3 cellular contexts compared by ENCODE assay signal in the genomic region with DNA sequence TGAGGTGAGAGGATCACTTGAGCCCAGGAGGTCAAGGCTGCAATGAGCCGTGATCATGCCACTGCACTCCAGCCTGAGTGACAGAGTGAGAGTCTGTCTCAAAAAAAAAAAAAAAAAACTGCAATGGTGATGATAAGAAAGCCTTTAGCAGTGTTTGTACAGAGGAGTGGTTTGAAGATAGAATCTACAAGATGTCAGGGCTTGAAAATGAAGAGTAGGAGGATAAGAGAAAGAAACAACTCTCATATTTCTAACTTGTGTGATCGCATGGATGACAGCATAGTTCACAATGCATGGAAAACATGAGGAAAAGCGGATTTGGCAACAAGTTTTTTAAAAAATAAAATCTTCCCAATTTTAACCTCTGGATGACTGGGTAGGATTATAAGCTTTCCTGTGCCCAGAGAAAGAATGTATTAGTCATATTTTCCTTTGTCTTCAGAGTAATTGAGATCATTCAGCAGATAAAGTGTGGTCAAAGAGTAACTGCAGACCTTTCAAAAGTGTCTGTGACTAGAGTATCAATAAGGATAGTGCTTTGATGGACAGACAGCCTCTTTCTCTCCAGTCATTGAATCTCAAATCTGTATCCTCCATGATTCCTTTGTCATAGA.
TF ChIP-seq lines count a peak whose summit lies in the region.

No MANE protein-coding gene starts in this region.

TF ChIP-seq in HCT116, 20 proteins besides CTCF, POLR2A, EP300 and RAD21:
- TF ChIP-seq SRF (IDR thresholded peaks at IDR 0.05; ENCODE audit: low read depth) (no peak), SP1 (IDR thresholded peaks at IDR 0.05; ENCODE audit: low read depth) (0 out of 2 replicates have a peak, but pooled peaks have one; percentile 21), EZH2phosphoT487 (IDR thresholded peaks at IDR 0.05; ENCODE audit: borderline replicate concordance) (no peak), POLR2AphosphoS5 (IDR thresholded peaks at IDR 0.05; ENCODE audit: low read depth, low read length) (no peak), CEBPB (IDR thresholded peaks at IDR 0.05; ENCODE audit: low read depth) (no peak), JUND (IDR thresholded peaks at IDR 0.05) (no peak), MAX (IDR thresholded peaks at IDR 0.05) (no peak)

TF ChIP-seq in SK-N-SH, 30 proteins besides CTCF, POLR2A, EP300 and RAD21 (continues in another document):
- TF ChIP-seq GATA2 (CRISPR knock-in tag; IDR thresholded peaks at IDR 0.05), result no peak
- no peak for TF ChIP-seq RFX5 (IDR thresholded peaks at IDR 0.05; ENCODE audit: low read length)
- TF ChIP-seq, protein P1, sequence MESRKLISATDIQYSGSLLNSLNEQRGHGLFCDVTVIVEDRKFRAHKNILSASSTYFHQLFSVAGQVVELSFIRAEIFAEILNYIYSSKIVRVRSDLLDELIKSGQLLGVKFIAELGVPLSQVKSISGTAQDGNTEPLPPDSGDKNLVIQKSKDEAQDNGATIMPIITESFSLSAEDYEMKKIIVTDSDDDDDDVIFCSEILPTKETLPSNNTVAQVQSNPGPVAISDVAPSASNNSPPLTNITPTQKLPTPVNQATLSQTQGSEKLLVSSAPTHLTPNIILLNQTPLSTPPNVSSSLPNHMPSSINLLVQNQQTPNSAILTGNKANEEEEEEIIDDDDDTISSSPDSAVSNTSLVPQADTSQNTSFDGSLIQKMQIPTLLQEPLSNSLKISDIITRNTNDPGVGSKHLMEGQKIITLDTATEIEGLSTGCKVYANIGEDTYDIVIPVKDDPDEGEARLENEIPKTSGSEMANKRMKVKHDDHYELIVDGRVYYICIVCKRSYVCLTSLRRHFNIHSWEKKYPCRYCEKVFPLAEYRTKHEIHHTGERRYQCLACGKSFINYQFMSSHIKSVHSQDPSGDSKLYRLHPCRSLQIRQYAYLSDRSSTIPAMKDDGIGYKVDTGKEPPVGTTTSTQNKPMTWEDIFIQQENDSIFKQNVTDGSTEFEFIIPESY (IDR thresholded peaks at IDR 0.05; ENCODE audit: borderline replicate concordance, low read depth), result no peak
- no peak for TF ChIP-seq CHD2 (IDR thresholded peaks at IDR 0.05; ENCODE audit: low read length, partially characterized antibody)
- no peak for TF ChIP-seq REST (IDR thresholded peaks at IDR 0.05; ENCODE audit: low read depth, low read length)
- no peak for TF ChIP-seq FOXJ3 (CRISPR knock-in tag; IDR thresholded peaks at IDR 0.05)
- no peak for TF ChIP-seq ELF1 (IDR thresholded peaks at IDR 0.05)
- no peak for TF ChIP-seq USF2 (IDR thresholded peaks at IDR 0.05; ENCODE audit: borderline replicate concordance, low read depth, low read length)
- TF ChIP-seq, protein P2, sequence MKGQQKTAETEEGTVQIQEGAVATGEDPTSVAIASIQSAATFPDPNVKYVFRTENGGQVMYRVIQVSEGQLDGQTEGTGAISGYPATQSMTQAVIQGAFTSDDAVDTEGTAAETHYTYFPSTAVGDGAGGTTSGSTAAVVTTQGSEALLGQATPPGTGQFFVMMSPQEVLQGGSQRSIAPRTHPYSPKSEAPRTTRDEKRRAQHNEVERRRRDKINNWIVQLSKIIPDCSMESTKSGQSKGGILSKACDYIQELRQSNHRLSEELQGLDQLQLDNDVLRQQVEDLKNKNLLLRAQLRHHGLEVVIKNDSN (IDR thresholded peaks at IDR 0.05; ENCODE audit: borderline replicate concordance, low read depth), result no peak
- TF ChIP-seq MAX (IDR thresholded peaks at IDR 0.05; ENCODE audit: low read depth), result no peak
- TF ChIP-seq YY1 (IDR thresholded peaks at IDR 0.05; ENCODE audit: low read depth), result no peak
- TF ChIP-seq PBX3 (IDR thresholded peaks at IDR 0.05), result peak; percentile 64
- TF ChIP-seq MXI1 (IDR thresholded peaks at IDR 0.05; ENCODE audit: low read depth, low read length), result no peak
- peak; percentile 66 for TF ChIP-seq FOSL2 (IDR thresholded peaks at IDR 0.05; ENCODE audit: borderline replicate concordance, low read depth)
- peak; percentile 52; the same call in 1 of the 2 replicates for TF ChIP-seq NFIC (IDR thresholded peaks at IDR 0.05; ENCODE audit: borderline replicate concordance)
- TF ChIP-seq POLR2AphosphoS5 (IDR thresholded peaks at IDR 0.05; ENCODE audit: low read depth, low read length), result no peak; the same call in 1 of the 2 replicates
- no peak for TF ChIP-seq TAF1 (IDR thresholded peaks at IDR 0.05; ENCODE audit: borderline replicate concordance, low read depth, low read length)
- peak; percentile 81 for TF ChIP-seq TCF12 (IDR thresholded peaks at IDR 0.05)
- TF ChIP-seq RCOR1 (IDR thresholded peaks at IDR 0.05; ENCODE audit: low read length), result no peak

TF ChIP-seq in H1, 55 proteins besides CTCF, POLR2A, EP300 and RAD21:
- TF ChIP-seq HDAC6 (IDR thresholded peaks at IDR 0.05; ENCODE audit: low read depth, low read length), result no peak
- TF ChIP-seq CTBP2 (IDR thresholded peaks at IDR 0.05; ENCODE audit: borderline replicate concordance, insufficient read depth, insufficient read length, low read length), result no peak
- no peak for TF ChIP-seq ASH2L (IDR thresholded peaks at IDR 0.05; ENCODE audit: low read length)
- TF ChIP-seq, protein P3, sequence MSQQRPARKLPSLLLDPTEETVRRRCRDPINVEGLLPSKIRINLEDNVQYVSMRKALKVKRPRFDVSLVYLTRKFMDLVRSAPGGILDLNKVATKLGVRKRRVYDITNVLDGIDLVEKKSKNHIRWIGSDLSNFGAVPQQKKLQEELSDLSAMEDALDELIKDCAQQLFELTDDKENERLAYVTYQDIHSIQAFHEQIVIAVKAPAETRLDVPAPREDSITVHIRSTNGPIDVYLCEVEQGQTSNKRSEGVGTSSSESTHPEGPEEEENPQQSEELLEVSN (IDR thresholded peaks at IDR 0.05), result no peak
- TF ChIP-seq SP1 (IDR thresholded peaks at IDR 0.05; ENCODE audit: low read depth, low read length), result no peak
- no peak for TF ChIP-seq HDAC2 (IDR thresholded peaks at IDR 0.05; ENCODE audit: borderline replicate concordance in 1 of 2, low read depth in 2 of 2, low read length in 2 of 2)
- no peak for TF ChIP-seq MAX (IDR thresholded peaks at IDR 0.05)
- TF ChIP-seq RFX5 (IDR thresholded peaks at IDR 0.05; ENCODE audit: borderline replicate concordance, low read depth, low read length), result no peak
- TF ChIP-seq CBX8 (IDR thresholded peaks at IDR 0.05; ENCODE audit: borderline replicate concordance, low read depth, low read length), result no peak
- TF ChIP-seq TCF12 (IDR thresholded peaks at IDR 0.05; ENCODE audit: low read depth, low read length), result no peak
- TF ChIP-seq SIRT6 (IDR thresholded peaks at IDR 0.05; ENCODE audit: low read length), result no peak
- TF ChIP-seq ATF2 (IDR thresholded peaks at IDR 0.05; ENCODE audit: low read length), result no peak
- TF ChIP-seq MAFK (IDR thresholded peaks at IDR 0.05; ENCODE audit: low read depth, low read length), result no peak
- TF ChIP-seq RXRA (IDR thresholded peaks at IDR 0.05; ENCODE audit: insufficient read depth, low read depth, low read length), result no peak
- TF ChIP-seq SRF (IDR thresholded peaks at IDR 0.05; ENCODE audit: low read depth, low read length), result no peak
- TF ChIP-seq KDM5A (IDR thresholded peaks at IDR 0.05; ENCODE audit: low read length), result no peak
- no peak for TF ChIP-seq USF2 (IDR thresholded peaks at IDR 0.05; ENCODE audit: low read length)
- no peak for TF ChIP-seq SIX5 (IDR thresholded peaks at IDR 0.05; ENCODE audit: low read depth, low read length)
- TF ChIP-seq CBX5 (IDR thresholded peaks at IDR 0.05; ENCODE audit: low read depth, low read length), result no peak
